Comparison of ENCODE assay signal across 8 cellular contexts in the genomic region with DNA sequence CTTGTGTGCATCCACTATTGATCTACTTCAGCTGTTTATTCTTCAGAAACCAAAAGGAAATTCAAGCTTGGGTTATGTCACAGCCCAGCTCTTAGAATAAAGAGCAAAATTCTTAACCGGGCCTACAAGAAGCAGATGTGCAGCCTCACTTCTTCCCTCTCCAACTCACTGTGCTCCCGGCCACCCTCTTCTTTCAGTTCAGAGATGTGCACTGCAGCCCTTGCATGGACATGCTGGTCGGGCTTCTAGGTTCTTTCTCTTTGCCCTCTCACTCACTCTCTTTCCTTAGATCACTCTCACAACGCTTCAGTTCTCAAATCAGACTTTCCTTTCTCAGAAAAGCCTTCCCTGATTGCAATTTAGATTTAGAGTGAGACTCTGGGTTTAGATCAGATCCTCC.
A peak's percentile ranks its signal among the peaks of the same experiment; 100 is the strongest.
DNase-seq lines count a peak whose midpoint lies in the region; TF ChIP-seq lines count a peak whose summit lies in the region.

No MANE protein-coding gene starts in this region.

- H3K4me1 ChIP-seq in osteoblast (ENCODE audit: insufficient read depth, low read length), result no peaks in the 10 kb centered on the region

- no peaks in the 10 kb centered on the region for H3K9me3 ChIP-seq in osteoblast (ENCODE audit: low read depth, low read length)

- H2AFZ ChIP-seq in osteoblast (ENCODE audit: low read length), result peak overlapping the region; percentile 92

- peak overlapping the region; percentile 46 for H3K4me3 ChIP-seq in osteoblast (ENCODE audit: insufficient read depth, low read length)

- peak overlapping the region; percentile 68 for H3K4me2 ChIP-seq in osteoblast (ENCODE audit: insufficient read depth, low read length)

- peak; percentile 40 for DNase-seq in ELR (ENCODE audit: low read depth)
- peak; percentile 10 for DNase-seq in RPMI7951 (ENCODE audit: low read depth)
- peak; percentile 48 for DNase-seq in ecto neural progenitor cell (ENCODE audit: low spot score)
- peak; percentile 38 for DNase-seq in osteoblast (ENCODE audit: insufficient read length, low spot score, missing footprints)
- DNase-seq in NCI-H1105 treated with DMSO at 0.1 percent for 48 hours (lab: John Stamatoyannopoulos, UW), result no peak
- no peak for DNase-seq in posterior vena cava (ENCODE audit: low spot score)
- DNase-seq in NCI-H128 (lab: John Stamatoyannopoulos, UW; ENCODE audit: unreplicated experiment), result no peak
- no peak for DNase-seq in GM19240 (ENCODE audit: insufficient read length, low spot score)

- no peaks in the 10 kb centered on the region for H3K36me3 ChIP-seq in osteoblast (ENCODE audit: insufficient read depth, low read length)

- H3K27ac ChIP-seq in osteoblast (ENCODE audit: low read depth, low read length), result no peak overlapping the region

- no peaks in the 10 kb centered on the region for H4K20me1 ChIP-seq in osteoblast (ENCODE audit: insufficient read depth, low read length)

- H3K79me2 ChIP-seq in osteoblast (ENCODE audit: insufficient read depth, low read length), result no peaks in the 10 kb centered on the region

- intact Hi-C loops in posterior vena cava (cut with DNase I), result no loop called here

- TF ChIP-seq CTCF in osteoblast (IDR thresholded peaks at IDR 0.05; ENCODE audit: extremely low read depth, low read depth, low read length), result no peak

- no peaks in the 10 kb centered on the region for H3K27me3 ChIP-seq in osteoblast (ENCODE audit: insufficient read depth, low read length)

Comparison
In these comparisons a context has a peak if more than half of its experiments do, and no peak if none do; other contexts are left out.
1. DNase-seq: peak in ELR (single experiment), RPMI7951 (single experiment), ecto neural progenitor cell (single experiment) and osteoblast (single experiment); none in NCI-H1105 treated with DMSO at 0.1 percent for 48 hours (single experiment), posterior vena cava (single experiment), NCI-H128 (single experiment) and GM19240 (single experiment).